ENCODE assay signal across 1 cellular context in the genomic region with DNA sequence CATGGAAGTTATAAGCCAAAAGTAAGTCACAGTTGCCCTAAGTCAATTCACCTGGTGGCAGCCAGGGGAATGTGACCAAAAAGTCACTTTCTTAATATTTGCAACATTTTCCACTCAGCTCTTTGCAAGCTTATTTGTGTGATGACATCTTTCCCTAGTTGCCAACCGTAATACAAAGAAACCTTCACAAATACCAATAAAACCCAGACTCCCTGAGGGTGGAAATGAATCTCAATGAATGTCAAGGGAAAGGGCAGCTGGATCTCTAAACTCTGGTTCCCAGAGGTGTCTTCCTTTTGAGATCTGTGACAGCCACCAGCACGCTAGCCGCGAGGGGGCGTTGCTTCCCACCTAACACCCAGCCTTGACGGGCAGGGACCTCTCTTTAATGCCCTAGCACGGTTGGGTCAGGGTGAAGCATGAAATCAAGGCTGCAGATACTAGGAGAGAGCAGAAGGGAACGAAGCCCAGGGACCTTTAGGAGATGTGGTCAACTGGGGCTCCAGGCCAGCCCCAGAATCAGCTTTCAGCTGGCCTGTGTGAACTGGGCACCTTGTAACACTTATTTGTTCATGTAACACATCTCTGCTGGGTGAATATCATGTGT.
TF ChIP-seq lines count a peak whose summit lies in the region.

No MANE protein-coding gene starts in this region.

TF ChIP-seq in HepG2, 621 proteins besides CTCF, POLR2A, EP300 and RAD21 (continued from another document):
- TF ChIP-seq, protein P1, sequence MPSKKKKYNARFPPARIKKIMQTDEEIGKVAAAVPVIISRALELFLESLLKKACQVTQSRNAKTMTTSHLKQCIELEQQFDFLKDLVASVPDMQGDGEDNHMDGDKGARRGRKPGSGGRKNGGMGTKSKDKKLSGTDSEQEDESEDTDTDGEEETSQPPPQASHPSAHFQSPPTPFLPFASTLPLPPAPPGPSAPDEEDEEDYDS (CRISPR knock-in tag; IDR thresholded peaks at IDR 0.05), result 0 out of 2 replicates have a peak, but pooled peaks have one; percentile 22
- TF ChIP-seq ZNF788 (CRISPR knock-in tag; IDR thresholded peaks at IDR 0.05; ENCODE audit: borderline replicate concordance), result peak; percentile 49; the same call in 1 of the 2 replicates
